Comparison of ENCODE assay signal across 8 cellular contexts in genomic region chr19:29873024-29873800, GRCh38.
A peak's percentile ranks its signal among the peaks of the same experiment; 100 is the strongest.
DNase-seq lines count a peak whose midpoint lies in the region; ATAC-seq and TF ChIP-seq lines count a peak whose summit lies in the region.

No MANE protein-coding gene starts in this region.

- peaks cover 7 to 18% (median 16%) of the 10 kb centered on the region in 3 donors for H3K4me1 Mint-ChIP-seq in T-cell

- H3K79me2 ChIP-seq in hepatocyte: no peaks in the 10 kb centered on the region

- H3K4me1 ChIP-seq in hepatocyte (ENCODE audit: insufficient read depth) (peaks cover 6% of the 10 kb centered on the region), skeletal muscle satellite cell (ENCODE audit: control insufficient read depth, insufficient read depth, low read length) (peaks cover 10% of the 10 kb centered on the region)

- H3K27me3 ChIP-seq in hepatocyte (peaks cover 4% of the 10 kb centered on the region), skeletal muscle satellite cell (ENCODE audit: control insufficient read depth, insufficient read depth, low read length) (peaks cover 5% of the 10 kb centered on the region)

- H3K27ac Mint-ChIP-seq in T-cell: no peak overlapping the region

- peak; percentile 63 for ATAC-seq in HG03442 (IDR thresholded peaks at IDR 0.05; ENCODE audit: unreplicated experiment)
- peak; percentile 80 to 91 (median 84) for ATAC-seq in T-cell (replicated peaks in 1 of 4)

- DNase-seq in T-cell: peak in 33 of 34 experiments; percentile 20 to 75 (median 55)
- DNase-seq in activated naive CD8-positive, alpha-beta T cell treated with anti-CD3 and anti-CD28 coated beads, Interleukin-2, amount 50 U/mL, for 16 hours (ENCODE audit: low read depth, low spot score): peak; percentile 54
- DNase-seq in hepatocyte (ENCODE audit: low spot score): peak; percentile 75
- DNase-seq in NCI-H2107 treated with DMSO at 0.1 percent for 48 hours (lab: John Stamatoyannopoulos, UW; ENCODE audit: unreplicated experiment): no peak
- no peak for DNase-seq in NCI-H2107 (lab: John Stamatoyannopoulos, UW)

- H3K4me3 ChIP-seq in hepatocyte: peak overlapping the region; percentile 2
- peak overlapping the region; percentile 66 for H3K4me3 ChIP-seq in skeletal muscle satellite cell (ENCODE audit: low read length)

- POLR2A ChIA-PET in T-cell (lab: Charles Lee): no interaction called here

- peaks cover 0 to 4% (median 0%) of the 10 kb centered on the region in 3 donors for H3K9me3 Mint-ChIP-seq in T-cell

- no peaks in the 10 kb centered on the region for H3K36me3 Mint-ChIP-seq in T-cell

- peak overlapping the region; percentile 57 for H3K9ac ChIP-seq in skeletal muscle satellite cell (ENCODE audit: low read depth, low read length)

- no peaks in the 10 kb centered on the region for H3K36me3 ChIP-seq in hepatocyte (replicated peaks; ENCODE audit: insufficient read depth, low read depth)
- H3K36me3 ChIP-seq in skeletal muscle satellite cell (ENCODE audit: insufficient read depth, low read length): no peaks in the 10 kb centered on the region

- peak overlapping the region; percentile 88 for H3K4me2 ChIP-seq in hepatocyte
- H3K4me2 ChIP-seq in skeletal muscle satellite cell (ENCODE audit: low read length): peak overlapping the region; percentile 88

- no peaks in the 10 kb centered on the region for H4K20me1 ChIP-seq in hepatocyte (ENCODE audit: insufficient read depth, poor library complexity, severe bottlenecking)

- H3K27ac ChIP-seq in hepatocyte: no peak overlapping the region

- peaks cover 7 to 26% of the 10 kb centered on the region in 2 donors for H3K27me3 Mint-ChIP-seq in T-cell

- peak overlapping the region; percentile 72 for H2AFZ ChIP-seq in hepatocyte

- peak overlapping the region; percentile 62 to 70 (median 63) for H3K4me3 Mint-ChIP-seq in T-cell

- TF ChIP-seq CTCF in GM12874 (IDR thresholded peaks at IDR 0.05; ENCODE audit: insufficient read depth, low read depth, low read length) (peak; percentile 81), hepatocyte (IDR thresholded peaks at IDR 0.05; ENCODE audit: poor library complexity) (peak; percentile 87)

- H3K9me3 ChIP-seq in hepatocyte (ENCODE audit: low read depth) (no peaks in the 10 kb centered on the region), skeletal muscle satellite cell (replicated peaks; ENCODE audit: low read length) (no peaks in the 10 kb centered on the region)

- CTCF ChIA-PET in T-cell (lab: Charles Lee): interaction anchor here (0.6 to 2.9 kb wide), 6 partner anchors 12 to 143 kb away, joined by 3 to 20 read pairs (median 6); no protein-coding TSS in a partner anchor

- 6% methylated on average over 37 of the region's 77 CpGs for WGBS in hepatocyte (ENCODE audit: low lambda C conversion rate, missing lambda C conversion rate)

- no peaks in the 10 kb centered on the region for H3K9me2 ChIP-seq in hepatocyte (replicated peaks; ENCODE audit: insufficient read depth)

Comparison
In these comparisons a context has a peak if more than half of its experiments do, and no peak if none do; other contexts are left out.
1. DNase-seq: peak in T-cell (33 of 34), activated naive CD8-positive, alpha-beta T cell treated with anti-CD3 and anti-CD28 coated beads, Interleukin-2, amount 50 U/mL, for 16 hours (single experiment) and hepatocyte (single experiment); none in NCI-H2107 treated with DMSO at 0.1 percent for 48 hours (single experiment) and NCI-H2107 (single experiment).